8 cellular contexts compared by ENCODE assay signal in the genomic region with DNA sequence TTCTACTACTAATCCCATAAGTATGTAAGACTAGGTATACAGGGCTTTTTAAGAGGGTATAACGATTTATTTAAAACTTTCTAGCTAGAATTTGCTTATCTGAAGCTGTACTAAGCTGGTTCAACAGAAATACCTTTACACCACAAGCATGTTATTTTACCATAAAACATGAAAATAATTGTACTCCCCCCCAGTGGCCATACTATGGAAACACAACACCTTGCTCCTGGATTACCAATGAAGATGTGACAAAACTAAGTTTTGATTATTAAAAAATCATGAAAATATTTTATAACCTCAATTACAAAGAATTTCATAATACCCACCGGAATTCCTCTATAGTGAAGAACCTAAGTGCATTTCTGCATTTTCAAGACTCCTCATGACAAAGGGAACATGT. TPM values are rescaled to one million over a fixed set of nuclear protein-coding genes. Genes with fewer than 3 reads are reported as not detected.
A peak's percentile ranks its signal among the peaks of the same experiment; 100 is the strongest.
DNase-seq lines count a peak whose midpoint lies in the region; ATAC-seq and TF ChIP-seq lines count a peak whose summit lies in the region.

No MANE protein-coding gene starts in this region.

- no peak overlapping the region for H3K27ac Mint-ChIP-seq in H9

- no peaks in the 10 kb centered on the region for H3K9me3 ChIP-seq in DOHH2 (ENCODE audit: control insufficient read depth, insufficient read depth, low read length)
- H3K9me3 ChIP-seq in H9 (ENCODE audit: control insufficient read depth, low read depth, low read length) = no peaks in the 10 kb centered on the region

- no peak overlapping the region for H4K5ac ChIP-seq in H9 (ENCODE audit: insufficient read length, low read depth, low read length)

- no peak overlapping the region for H3K14ac ChIP-seq in H9 (ENCODE audit: insufficient read depth, low read length)

- H4K20me1 ChIP-seq in DOHH2 (ENCODE audit: control insufficient read depth, insufficient read depth, low read depth, low read length) (peaks cover 2% of the 10 kb centered on the region; the same call in 1 of the 2 replicates), H9 (ENCODE audit: control insufficient read depth, insufficient read depth, insufficient read length) (no peaks in the 10 kb centered on the region)

- ATAC-seq in GM19035 (IDR thresholded peaks at IDR 0.05; ENCODE audit: unreplicated experiment) = no peak

- H3K23ac ChIP-seq in H9 (ENCODE audit: insufficient read length, low read depth, low read length) = no peak overlapping the region

- H3K4me1 ChIP-seq in DOHH2 (ENCODE audit: control insufficient read depth, low read length) = peaks cover 20% of the 10 kb centered on the region
- peaks cover 4% of the 10 kb centered on the region; the same call in 1 of the 2 replicates for H3K4me1 ChIP-seq in H9 (ENCODE audit: insufficient read depth, low read length)

- H3K79me1 ChIP-seq in H9 (ENCODE audit: insufficient read depth, low read depth, low read length, poor library complexity, severe bottlenecking) = peaks cover 2% of the 10 kb centered on the region

- H3K79me2 ChIP-seq in DOHH2 (ENCODE audit: control insufficient read depth, low read length) (peaks cover 38% of the 10 kb centered on the region), H9 (ENCODE audit: insufficient read depth, low read length) (no peaks in the 10 kb centered on the region)

- no peak overlapping the region for H2BK12ac ChIP-seq in H9 (ENCODE audit: insufficient read length, low read depth, low read length)

- no peak overlapping the region for H3K9ac ChIP-seq in H9 (ENCODE audit: extremely low read depth, insufficient read length, low read length)

- H4K91ac ChIP-seq in H9 (ENCODE audit: insufficient read length, low read depth, low read length) = no peak overlapping the region

- TF ChIP-seq CTCF in DOHH2 (IDR thresholded peaks at IDR 0.05; ENCODE audit: low read depth, low read length, poor library complexity, severe bottlenecking) = peak; percentile 69
- TF ChIP-seq CTCF in H9 (conservative IDR thresholded peaks at IDR 0.05) = peak; percentile 60

- H2BK5ac ChIP-seq in H9 (ENCODE audit: insufficient read length, low read length) = no peak overlapping the region

- peaks cover 25 to 33% of the 10 kb centered on the region in 2 experiments for H3K4me1 Mint-ChIP-seq in H9

- no peak overlapping the region for H2BK15ac ChIP-seq in H9 (ENCODE audit: low read depth, low read length)

- no peaks in the 10 kb centered on the region for H3F3A ChIP-seq in DOHH2 (ENCODE audit: control insufficient read depth, insufficient read depth)

- no peak overlapping the region for H3K4me2 ChIP-seq in DOHH2 (ENCODE audit: low read length)
- no peak overlapping the region for H3K4me2 ChIP-seq in H9 (ENCODE audit: insufficient read depth, insufficient read length, low read length)

- H2AK5ac ChIP-seq in H9 (ENCODE audit: insufficient read length, low read length) = no peak overlapping the region

- no peak overlapping the region for H3K4ac ChIP-seq in H9 (ENCODE audit: low read depth, low read length)

- peaks cover 0 to 17% (median 3%) of the 10 kb centered on the region in 3 experiments; a peak in 4 of 7 replicates for H3K36me3 Mint-ChIP-seq in H9 (ENCODE audit: insufficient read depth in 1 of 3, low read depth in 3 of 3)

- H3T11ph ChIP-seq in H9 (ENCODE audit: low read length) = no peak overlapping the region

- H3K27me3 ChIP-seq in DOHH2 (ENCODE audit: control insufficient read depth, low read length) = no peaks in the 10 kb centered on the region
- no peaks in the 10 kb centered on the region for H3K27me3 ChIP-seq in H9 (ENCODE audit: insufficient read depth, low read length)

- H3K27ac ChIP-seq in DOHH2 (ENCODE audit: low read depth, low read length) = no peak overlapping the region
- no peak overlapping the region for H3K27ac ChIP-seq in H9 (ENCODE audit: insufficient read length, low read depth, low read length)

- H2AFZ ChIP-seq in H9 (ENCODE audit: low read length) = no peak overlapping the region

- no peak overlapping the region for H2BK20ac ChIP-seq in H9 (ENCODE audit: low read depth, low read length, poor library complexity, severe bottlenecking)

- H3K56ac ChIP-seq in H9 (ENCODE audit: insufficient read length, low read depth, low read length) = no peak overlapping the region

- DNase-seq in H9 (no peak), SKM-1 treated with dmso at 0.1 percent for 144 hours (lab: John Stamatoyannopoulos, UW; ENCODE audit: unreplicated experiment) (peak; percentile 48), iris pigment epithelial cell (ENCODE audit: low read depth) (peak; percentile 79), NCI-H2171 (lab: John Stamatoyannopoulos, UW) (no peak), NCI-H446 treated with DMSO at 0.1 percent for 48 hours (lab: John Stamatoyannopoulos, UW) (no peak), midbrain (lab: John Stamatoyannopoulos, UW) (no peak)

- no peak overlapping the region for H3K18ac ChIP-seq in H9 (ENCODE audit: insufficient read length, low read depth, low read length)

- H3K9me3 Mint-ChIP-seq in H9 = no peaks in the 10 kb centered on the region

- H4K8ac ChIP-seq in H9 (replicated peaks; ENCODE audit: insufficient read length, low read depth, low read length) = no peak overlapping the region

- no peaks in the 10 kb centered on the region for H3K9me2 ChIP-seq in DOHH2 (replicated peaks; ENCODE audit: control insufficient read depth, low read length)

- H3K23me2 ChIP-seq in H9 (ENCODE audit: insufficient read length, low read depth, low read length, poor library complexity, severe bottlenecking) = no peaks in the 10 kb centered on the region

- no peaks in the 10 kb centered on the region for H3K36me3 ChIP-seq in DOHH2 (ENCODE audit: control insufficient read depth, low read length)

- no peak overlapping the region for H3K4me3 Mint-ChIP-seq in H9

- no CpG with 5 or more reads among the region's 2 CpGs for WGBS in H9 (ENCODE audit: extremely low coverage, insufficient read length, low lambda C conversion rate)

- H2BK120ac ChIP-seq in H9 (ENCODE audit: low read depth, low read length, poor library complexity, severe bottlenecking) = no peak overlapping the region

- H3K4me3 ChIP-seq in DOHH2 (ENCODE audit: low read length) = no peak overlapping the region

- no peaks in the 10 kb centered on the region for H3K27me3 Mint-ChIP-seq in H9 (ENCODE audit: low read depth)

RNA-seq across cellular contexts. Expression of a gene that starts 27.3 kb away (rescaled TPM):
- 9.2 and 9.9 TPM in 2 replicates for total RNA-seq in H9 (2021)

Comparison
In these comparisons a context has a peak if more than half of its experiments do, and no peak if none do; other contexts are left out.
1. DNase-seq: peak in SKM-1 treated with dmso at 0.1 percent for 144 hours (single experiment) and iris pigment epithelial cell (single experiment); none in H9 (single experiment), NCI-H2171 (single experiment), NCI-H446 treated with DMSO at 0.1 percent for 48 hours (single experiment) and midbrain (single experiment).